In genomic region chr1:239186487-239186886, GRCh38 we compare ENCODE assay signal across 7 cellular contexts.
"Had no signal": no experiment of that assay in that cellular context is flagged by ENCODE, and none has a peak within 500 bp of the region (broad histone marks: within the 10 kb centered on the region; RNA-seq: fewer than 3 reads in every experiment).

No MANE protein-coding gene starts in this region.

- H2AFZ ChIP-seq: GM23338 had no signal

- H3K4me3 ChIP-seq: GM23338 had no signal

- FAIRE-seq: H1, H54 had no signal

- ATAC-seq: GM23338 had no signal

- H3K4me2 ChIP-seq: GM23338 had no signal

- DNase-seq: H9, HCEC 1CT, IMR-90, KBM-7 had no signal
